ENCODE assay signal across 8 cellular contexts in genomic region chr3:155744091-155744625, GRCh38. TPM values are rescaled to one million over a fixed set of nuclear protein-coding genes. Genes with fewer than 3 reads are reported as not detected.
DNase-seq lines count a peak whose midpoint lies in the region; ATAC-seq, FAIRE-seq and TF ChIP-seq lines count a peak whose summit lies in the region.

No MANE protein-coding gene starts in this region.

- POLR2A ChIA-PET in endothelial cell of umbilical vein (lab: Charles Lee) = no interaction called here

- H3K36me3 ChIP-seq in endothelial cell of umbilical vein (ENCODE audit: control insufficient read depth in 2 of 2, extremely low read depth in 1 of 2, insufficient read depth in 2 of 2, low read length in 2 of 2) = no peaks in the 10 kb centered on the region
- H3K36me3 ChIP-seq in muscle layer of duodenum (ENCODE audit: control insufficient read depth in 1 of 2, insufficient read depth in 2 of 2, low read length in 2 of 2) = no peaks in the 10 kb centered on the region
- H3K36me3 ChIP-seq in suprapubic skin = no peaks in the 10 kb centered on the region

- no peak for TF ChIP-seq CTCF in endothelial cell of umbilical vein (IDR thresholded peaks at IDR 0.05; ENCODE audit: extremely low read depth in 1 of 2, insufficient read depth in 1 of 2, low read depth in 1 of 2, low read length in 2 of 2)
- TF ChIP-seq CTCF in suprapubic skin (IDR thresholded peaks at IDR 0.05) = no peak

- H3K27ac ChIP-seq in endothelial cell of umbilical vein (ENCODE audit: insufficient read depth, low read depth, low read length) = no peak overlapping the region
- H3K27ac ChIP-seq in muscle layer of duodenum (ENCODE audit: low read length) = peak overlapping the region; percentile 67
- H3K27ac ChIP-seq in suprapubic skin = no peak overlapping the region

- no peaks in the 10 kb centered on the region for H4K20me1 ChIP-seq in endothelial cell of umbilical vein (replicated peaks; ENCODE audit: control insufficient read depth, extremely low read depth, insufficient read depth, low read length)

- no TSS peak for BruUV-seq in endothelial cell of umbilical vein (replicated peaks; lab: Mats Ljungman, UMichigan)

- CTCF ChIA-PET in endothelial cell of umbilical vein (lab: Charles Lee) = interaction anchor here (0.9 to 1.8 kb wide), 3 partner anchors 8 to 62 kb away, joined by 3 to 7 read pairs (median 5); partner anchors contain the start of gene C3orf33

- TF ChIP-seq POLR2A in endothelial cell of umbilical vein (IDR thresholded peaks at IDR 0.05; ENCODE audit: low read depth, low read length) (no peak), suprapubic skin (IDR thresholded peaks at IDR 0.05) (no peak)

- no peak for TF ChIP-seq EP300 in suprapubic skin (IDR thresholded peaks at IDR 0.05)

- H3K27me3 ChIP-seq in endothelial cell of umbilical vein (ENCODE audit: control insufficient read depth in 2 of 2, insufficient read depth in 2 of 2, low read length in 2 of 2) (peaks cover 27 to 45% of the 10 kb centered on the region in 2 experiments), muscle layer of duodenum (ENCODE audit: low read depth, low read length) (no peaks in the 10 kb centered on the region), suprapubic skin (peaks cover 11% of the 10 kb centered on the region)

- H3K79me2 ChIP-seq in endothelial cell of umbilical vein (ENCODE audit: control insufficient read depth, insufficient read depth, low read length) = no peaks in the 10 kb centered on the region

- H3K9me1 ChIP-seq in endothelial cell of umbilical vein (replicated peaks; ENCODE audit: control insufficient read depth, extremely low read depth, insufficient read depth, low read length) = no peaks in the 10 kb centered on the region

- dilution Hi-C loops in endothelial cell of umbilical vein (cut with MboI; ENCODE audit: extremely low pct_ligation_motif_present, low sequenced_read_pairs) = no loop called here

- H3K4me1 ChIP-seq in endothelial cell of umbilical vein (ENCODE audit: control insufficient read depth, extremely low read depth, insufficient read depth, low read length) = peaks cover 7% of the 10 kb centered on the region
- no peaks in the 10 kb centered on the region for H3K4me1 ChIP-seq in muscle layer of duodenum (ENCODE audit: control insufficient read depth in 1 of 2, insufficient read depth in 2 of 2, low read length in 2 of 2)
- H3K4me1 ChIP-seq in suprapubic skin = peaks cover 30% of the 10 kb centered on the region

- 2% methylated on average over 13 of the region's 46 CpGs for WGBS in suprapubic skin

- peak overlapping the region; percentile 95 for H3K4me2 ChIP-seq in endothelial cell of umbilical vein (ENCODE audit: insufficient read depth, low read length)

- H3K4me3 ChIP-seq in endothelial cell of umbilical vein (replicated peaks in 1 of 3; ENCODE audit: insufficient read depth in 1 of 3, low read depth in 1 of 3, low read length in 3 of 3) (peak overlapping the region; percentile 34 to 64 (median 42)), muscle layer of duodenum (ENCODE audit: low read depth in 1 of 2, low read length in 2 of 2) (peak overlapping the region; percentile 70 to 81), suprapubic skin (peak overlapping the region; percentile 62)

- no peak for FAIRE-seq in endothelial cell of umbilical vein (lab: Jason Lieb, UNC)

- H3K9me3 ChIP-seq in endothelial cell of umbilical vein (replicated peaks; ENCODE audit: control insufficient read depth, insufficient read depth, low read length) (no peaks in the 10 kb centered on the region), muscle layer of duodenum (ENCODE audit: control insufficient read depth in 1 of 2, low read length in 2 of 2) (no peaks in the 10 kb centered on the region), suprapubic skin (no peaks in the 10 kb centered on the region)

- intact Hi-C loops in endothelial cell of umbilical vein (cut with micrococcal nuclease) = no loop called here

- H2AFZ ChIP-seq in endothelial cell of umbilical vein (ENCODE audit: low read depth, low read length) = peak overlapping the region; percentile 82

- ATAC-seq in HG03045 (IDR thresholded peaks at IDR 0.05; ENCODE audit: unreplicated experiment) = peak; percentile 39

- H3K9ac ChIP-seq in endothelial cell of umbilical vein (replicated peaks; ENCODE audit: extremely low read depth, insufficient read depth, low read length) = no peak overlapping the region

- DNase-seq in NCI-H1436 (lab: John Stamatoyannopoulos, UW) (peak; percentile 39), NCI-H1436 treated with DMSO at 0.1 percent for 48 hours (lab: John Stamatoyannopoulos, UW) (no peak), NCI-H345 treated with DMSO at 0.1 percent for 48 hours (lab: John Stamatoyannopoulos, UW; ENCODE audit: unreplicated experiment) (peak; percentile 24), endothelial cell of umbilical vein (ENCODE audit: low read depth, low spot score) (no peak), suprapubic skin (ENCODE audit: low spot score in 2 of 2) (no peak)
- DNase-seq in activated CD8-positive, alpha-beta memory T cell treated with anti-CD3 and anti-CD28 coated beads for 24 hours = peak; percentile 77

TF ChIP-seq in endothelial cell of umbilical vein, 7 proteins besides CTCF, POLR2A, EP300 and RAD21:
- no peak for TF ChIP-seq POLR2AphosphoS5 (IDR thresholded peaks at IDR 0.05; ENCODE audit: insufficient read depth, low read depth, low read length)
- TF ChIP-seq GATA2 (IDR thresholded peaks at IDR 0.05; ENCODE audit: insufficient read depth, insufficient read length, low read depth, low read length) = no peak
- no peak for TF ChIP-seq MYC (IDR thresholded peaks at IDR 0.05; ENCODE audit: low read depth, low read length)
- TF ChIP-seq EZH2 (IDR thresholded peaks at IDR 0.05; ENCODE audit: borderline replicate concordance, low read depth, low read length, severe bottlenecking) = no peak
- no peak for TF ChIP-seq MAX (IDR thresholded peaks at IDR 0.05; ENCODE audit: insufficient read depth, insufficient read length)
- TF ChIP-seq JUN (IDR thresholded peaks at IDR 0.05; ENCODE audit: borderline replicate concordance, insufficient read depth, insufficient read length, low read depth) = no peak
- TF ChIP-seq FOS (IDR thresholded peaks at IDR 0.05; ENCODE audit: borderline replicate concordance, insufficient read depth, low read length) = no peak

RNA-seq across cellular contexts. Expression of gene PLCH1, which starts 0.7 kb away (rescaled TPM):
- not detected in 2 replicates for total RNA-seq in endothelial cell of umbilical vein
- 0.03 TPM in 1 of 2 replicates, not detected in the other for polyA plus RNA-seq in endothelial cell of umbilical vein
- 0.03 TPM in 2 replicates for polyA plus RNA-seq in endothelial cell of umbilical vein (2011; cell fraction: cytosol; rRNA removed)
- polyA plus RNA-seq in endothelial cell of umbilical vein (2011; cell fraction: nucleus; rRNA removed) = 0.07 and 0.08 TPM in 2 replicates
- polyA plus RNA-seq in endothelial cell of umbilical vein (2012) = 0.04 and 0.16 TPM in 2 replicates
- polyA minus RNA-seq in endothelial cell of umbilical vein = 0.04 TPM in 1 of 2 replicates, not detected in the other
- not detected for polyA minus RNA-seq in endothelial cell of umbilical vein (2011; cell fraction: cytosol; rRNA and poly(A)+ RNA removed)
- 0.43 TPM in 1 of 2 replicates, not detected in the other for polyA minus RNA-seq in endothelial cell of umbilical vein (2011; cell fraction: nucleus; rRNA and poly(A)+ RNA removed)
- 1 to 10 TPM in 1 of 4 donors, under 1 TPM in 3; 0.68 to 1.2 (median 0.87) TPM for total RNA-seq in suprapubic skin

Comparison
In these comparisons a context has a peak if more than half of its experiments do, and no peak if none do; other contexts are left out.
1. DNase-seq: peak in NCI-H1436 (single experiment), NCI-H345 treated with DMSO at 0.1 percent for 48 hours (single experiment) and activated CD8-positive, alpha-beta memory T cell treated with anti-CD3 and anti-CD28 coated beads for 24 hours (single experiment); none in NCI-H1436 treated with DMSO at 0.1 percent for 48 hours (single experiment), endothelial cell of umbilical vein (single experiment) and suprapubic skin (0 of 2).
2. Peak in every context shown above with its lines, with median percentiles within 50 percentile points of each other: H3K4me3 ChIP-seq.